ENCODE assay signal across 7 cellular contexts in the genomic region with DNA sequence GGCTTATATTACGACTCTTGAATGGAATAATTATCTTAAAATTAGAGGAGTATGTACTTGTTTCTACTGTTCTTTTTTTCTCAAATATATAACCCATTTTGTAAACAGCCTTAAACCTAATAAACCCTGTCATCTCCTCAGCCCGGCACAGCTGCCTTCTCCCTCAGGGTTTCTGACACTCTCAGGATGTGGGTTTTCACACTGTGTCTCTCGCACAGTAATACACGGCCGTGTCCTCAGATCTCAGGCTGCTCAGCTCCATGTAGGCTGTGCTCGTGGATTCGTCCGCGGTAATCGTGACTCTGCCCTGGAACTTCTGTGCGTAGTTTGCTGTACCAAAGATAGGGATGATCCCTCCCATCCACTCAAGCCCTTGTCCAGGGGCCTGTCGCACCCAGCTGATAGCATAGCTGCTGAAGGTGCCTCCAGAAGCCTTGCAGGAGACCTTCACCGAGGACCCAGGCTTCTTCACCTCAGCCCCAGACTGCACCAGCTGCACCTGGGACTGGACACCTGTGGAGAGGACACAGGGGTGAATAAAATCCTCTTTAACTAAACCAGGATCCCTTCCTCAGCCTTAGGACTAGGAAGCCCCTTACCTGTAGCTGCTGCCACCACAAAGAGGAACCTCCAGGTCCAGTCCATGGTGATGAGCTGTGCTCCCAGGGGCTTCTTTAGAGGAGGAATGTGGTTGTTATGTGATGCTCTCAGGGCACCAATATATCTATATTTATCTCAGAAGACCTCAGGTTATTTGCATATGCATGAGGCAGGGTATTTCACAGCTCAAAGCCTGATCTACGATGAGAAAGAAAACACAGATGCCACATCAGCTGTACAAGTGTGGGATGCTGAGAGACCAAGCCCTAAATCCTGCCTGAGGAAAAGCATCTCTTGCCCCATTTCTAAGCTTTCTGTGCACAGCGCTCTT.
DNase-seq lines count a peak whose midpoint lies in the region; ATAC-seq and TF ChIP-seq lines count a peak whose summit lies in the region.
"Not testable (repeated sequence)": the region's sequence is repeated elsewhere in the genome, so short reads cannot be mapped to it uniquely, and the experiment has no call there.

No MANE protein-coding gene starts in this region.

- CTCF ChIA-PET in activated CD8-positive, alpha-beta T cell treated with anti-CD3 and anti-CD28 coated beads, Interleukin-2, amount 10 ng/mL, durations not matched to agents 7 days and 5 days (lab: Charles Lee), result interaction anchor here (1.2 kb wide), 1 partner anchor 21 kb away, joined by 7 read pairs; no protein-coding TSS in a partner anchor
- CTCF ChIA-PET in activated naive CD4-positive, alpha-beta T cell treated with anti-CD3 and anti-CD28 coated beads, Interleukin-2, amount 10 ng/mL, durations not matched to agents 7 days and 5 days (lab: Charles Lee), result not testable (repeated sequence)

- peaks cover 16% of the 10 kb centered on the region for H3K27me3 Mint-ChIP-seq in activated CD8-positive, alpha-beta T cell treated with anti-CD3 and anti-CD28 coated beads, Interleukin-2, amount 10 ng/mL, durations not matched to agents 7 days and 5 days (ENCODE audit: low read depth)
- H3K27me3 Mint-ChIP-seq in activated naive CD4-positive, alpha-beta T cell treated with anti-CD3 and anti-CD28 coated beads, Interleukin-2, amount 10 ng/mL, durations not matched to agents 7 days and 5 days, result peaks cover 25% of the 10 kb centered on the region
- H3K27me3 Mint-ChIP-seq in naive thymus-derived CD8-positive, alpha-beta T cell, result not testable (repeated sequence)

- ATAC-seq in GM18517 (IDR thresholded peaks at IDR 0.05; ENCODE audit: unreplicated experiment) (peak; percentile 55), GM21528 (IDR thresholded peaks at IDR 0.05; ENCODE audit: low FRiP score, unreplicated experiment) (peak; percentile 48), HG03432 (IDR thresholded peaks at IDR 0.05; ENCODE audit: unreplicated experiment) (peak; percentile 78)
- peak; percentile 66 for ATAC-seq in activated CD8-positive, alpha-beta T cell treated with anti-CD3 and anti-CD28 coated beads, Interleukin-2, amount 10 ng/mL, durations not matched to agents 7 days and 5 days
- ATAC-seq in naive thymus-derived CD8-positive, alpha-beta T cell, result peak; percentile 48 to 73

- DNase-seq in activated CD8-positive, alpha-beta T cell treated with anti-CD3 and anti-CD28 coated beads, Interleukin-2, amount 10 ng/mL, durations not matched to agents 7 days and 5 days, result peak; percentile 34
- DNase-seq in activated naive CD4-positive, alpha-beta T cell treated with anti-CD3 and anti-CD28 coated beads, Interleukin-2, amount 10 ng/mL, durations not matched to agents 7 days and 5 days, result peak; percentile 38
- peak in 5 of 10 donors; percentile 8 to 39 (median 29) for DNase-seq in naive thymus-derived CD8-positive, alpha-beta T cell

- not testable (repeated sequence) for H3K9me3 Mint-ChIP-seq in activated CD8-positive, alpha-beta T cell treated with anti-CD3 and anti-CD28 coated beads, Interleukin-2, amount 10 ng/mL, durations not matched to agents 7 days and 5 days (ENCODE audit: insufficient read depth); activated naive CD4-positive, alpha-beta T cell treated with anti-CD3 and anti-CD28 coated beads, Interleukin-2, amount 10 ng/mL, durations not matched to agents 7 days and 5 days; naive thymus-derived CD8-positive, alpha-beta T cell

- H3K36me3 Mint-ChIP-seq in activated CD8-positive, alpha-beta T cell treated with anti-CD3 and anti-CD28 coated beads, Interleukin-2, amount 10 ng/mL, durations not matched to agents 7 days and 5 days (ENCODE audit: low read depth); activated naive CD4-positive, alpha-beta T cell treated with anti-CD3 and anti-CD28 coated beads, Interleukin-2, amount 10 ng/mL, durations not matched to agents 7 days and 5 days; naive thymus-derived CD8-positive, alpha-beta T cell: not testable (repeated sequence)

- 0 out of 2 replicates have a peak, but pooled peaks have one; percentile 29 for TF ChIP-seq POLR2A in Raji (IDR thresholded peaks at IDR 0.05; ENCODE audit: insufficient read depth, low read depth, low read length)

- H3K4me3 Mint-ChIP-seq in activated CD8-positive, alpha-beta T cell treated with anti-CD3 and anti-CD28 coated beads, Interleukin-2, amount 10 ng/mL, durations not matched to agents 7 days and 5 days; activated naive CD4-positive, alpha-beta T cell treated with anti-CD3 and anti-CD28 coated beads, Interleukin-2, amount 10 ng/mL, durations not matched to agents 7 days and 5 days; naive thymus-derived CD8-positive, alpha-beta T cell: not testable (repeated sequence)

- peaks cover 28% of the 10 kb centered on the region for H3K4me1 Mint-ChIP-seq in activated CD8-positive, alpha-beta T cell treated with anti-CD3 and anti-CD28 coated beads, Interleukin-2, amount 10 ng/mL, durations not matched to agents 7 days and 5 days (ENCODE audit: low read depth)
- H3K4me1 Mint-ChIP-seq in activated naive CD4-positive, alpha-beta T cell treated with anti-CD3 and anti-CD28 coated beads, Interleukin-2, amount 10 ng/mL, durations not matched to agents 7 days and 5 days, result peaks cover 25% of the 10 kb centered on the region
- peaks cover 14 to 33% (median 16%) of the 10 kb centered on the region in 4 donors for H3K4me1 Mint-ChIP-seq in naive thymus-derived CD8-positive, alpha-beta T cell

- POLR2A ChIA-PET in activated CD8-positive, alpha-beta T cell treated with anti-CD3 and anti-CD28 coated beads, Interleukin-2, amount 10 ng/mL, durations not matched to agents 7 days and 5 days (lab: Charles Lee); naive thymus-derived CD8-positive, alpha-beta T cell (lab: Charles Lee): not testable (repeated sequence)

- not testable (repeated sequence) for H3K27ac Mint-ChIP-seq in activated CD8-positive, alpha-beta T cell treated with anti-CD3 and anti-CD28 coated beads, Interleukin-2, amount 10 ng/mL, durations not matched to agents 7 days and 5 days; activated naive CD4-positive, alpha-beta T cell treated with anti-CD3 and anti-CD28 coated beads, Interleukin-2, amount 10 ng/mL, durations not matched to agents 7 days and 5 days; naive thymus-derived CD8-positive, alpha-beta T cell
